ENCODE assay signal across 2 cellular contexts in genomic region chr7:100951172-100951571, GRCh38.
TF ChIP-seq lines count a peak whose summit lies in the region.

No MANE protein-coding gene starts in this region.

TF ChIP-seq in GM23338, 12 proteins besides CTCF, POLR2A, EP300 and RAD21:
- TF ChIP-seq JUNB (IDR thresholded peaks at IDR 0.05; ENCODE audit: unreplicated experiment) (no peak), POLR2AphosphoS5 (IDR thresholded peaks at IDR 0.05; ENCODE audit: low read depth) (no peak), ZNF114 (CRISPR knock-in tag; IDR thresholded peaks at IDR 0.05) (0 out of 2 replicates have a peak, but pooled peaks have one; percentile 11), CREB1 (CRISPR knock-in tag; IDR thresholded peaks at IDR 0.05; ENCODE audit: low read depth) (peak; percentile 42; the same call in 1 of the 2 replicates), NANOG (IDR thresholded peaks at IDR 0.05; ENCODE audit: borderline replicate concordance) (peak; percentile 60), ZNF462 (CRISPR knock-in tag; IDR thresholded peaks at IDR 0.05) (peak; percentile 68), EZH2phosphoT487 (IDR thresholded peaks at IDR 0.05; ENCODE audit: unreplicated experiment) (no peak), STAT1 (IDR thresholded peaks at IDR 0.05; ENCODE audit: unreplicated experiment) (no peak), REST (IDR thresholded peaks at IDR 0.05; ENCODE audit: unreplicated experiment) (no peak), ZNF331 (CRISPR knock-in tag; IDR thresholded peaks at IDR 0.05; ENCODE audit: low read depth) (no peak)
- TF ChIP-seq, protein P1, sequence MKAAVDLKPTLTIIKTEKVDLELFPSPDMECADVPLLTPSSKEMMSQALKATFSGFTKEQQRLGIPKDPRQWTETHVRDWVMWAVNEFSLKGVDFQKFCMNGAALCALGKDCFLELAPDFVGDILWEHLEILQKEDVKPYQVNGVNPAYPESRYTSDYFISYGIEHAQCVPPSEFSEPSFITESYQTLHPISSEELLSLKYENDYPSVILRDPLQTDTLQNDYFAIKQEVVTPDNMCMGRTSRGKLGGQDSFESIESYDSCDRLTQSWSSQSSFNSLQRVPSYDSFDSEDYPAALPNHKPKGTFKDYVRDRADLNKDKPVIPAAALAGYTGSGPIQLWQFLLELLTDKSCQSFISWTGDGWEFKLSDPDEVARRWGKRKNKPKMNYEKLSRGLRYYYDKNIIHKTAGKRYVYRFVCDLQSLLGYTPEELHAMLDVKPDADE (IDR thresholded peaks at IDR 0.05) = 0 out of 2 replicates have a peak, but pooled peaks have one; percentile 24
TF ChIP-seq in GM23338: peak in this region for 5.

TF ChIP-seq in K562, 482 proteins besides CTCF, POLR2A, EP300 and RAD21:
- TF ChIP-seq CC2D1A (IDR thresholded peaks at IDR 0.05) = no peak
- no peak for TF ChIP-seq TEAD4 (IDR thresholded peaks at IDR 0.05; ENCODE audit: low read length)
- TF ChIP-seq TEAD4 (CRISPR knock-in tag; IDR thresholded peaks at IDR 0.05; ENCODE audit: borderline replicate concordance) = no peak
- TF ChIP-seq SRSF1 (IDR thresholded peaks at IDR 0.05; ENCODE audit: low read depth, low read length) = no peak
- TF ChIP-seq ZNF354B (CRISPR knock-in tag; IDR thresholded peaks at IDR 0.05) = no peak
- no peak for TF ChIP-seq ZNF507 (tag; conservative IDR thresholded peaks at IDR 0.05)
- no peak for TF ChIP-seq ZNF444 (CRISPR knock-in tag; IDR thresholded peaks at IDR 0.05)
- TF ChIP-seq ETS2 (tag; IDR thresholded peaks at IDR 0.05; ENCODE audit: borderline replicate concordance, poor library complexity, severe bottlenecking) = no peak
- TF ChIP-seq KLF1 (tag; IDR thresholded peaks at IDR 0.05) = no peak
- TF ChIP-seq, protein P2, sequence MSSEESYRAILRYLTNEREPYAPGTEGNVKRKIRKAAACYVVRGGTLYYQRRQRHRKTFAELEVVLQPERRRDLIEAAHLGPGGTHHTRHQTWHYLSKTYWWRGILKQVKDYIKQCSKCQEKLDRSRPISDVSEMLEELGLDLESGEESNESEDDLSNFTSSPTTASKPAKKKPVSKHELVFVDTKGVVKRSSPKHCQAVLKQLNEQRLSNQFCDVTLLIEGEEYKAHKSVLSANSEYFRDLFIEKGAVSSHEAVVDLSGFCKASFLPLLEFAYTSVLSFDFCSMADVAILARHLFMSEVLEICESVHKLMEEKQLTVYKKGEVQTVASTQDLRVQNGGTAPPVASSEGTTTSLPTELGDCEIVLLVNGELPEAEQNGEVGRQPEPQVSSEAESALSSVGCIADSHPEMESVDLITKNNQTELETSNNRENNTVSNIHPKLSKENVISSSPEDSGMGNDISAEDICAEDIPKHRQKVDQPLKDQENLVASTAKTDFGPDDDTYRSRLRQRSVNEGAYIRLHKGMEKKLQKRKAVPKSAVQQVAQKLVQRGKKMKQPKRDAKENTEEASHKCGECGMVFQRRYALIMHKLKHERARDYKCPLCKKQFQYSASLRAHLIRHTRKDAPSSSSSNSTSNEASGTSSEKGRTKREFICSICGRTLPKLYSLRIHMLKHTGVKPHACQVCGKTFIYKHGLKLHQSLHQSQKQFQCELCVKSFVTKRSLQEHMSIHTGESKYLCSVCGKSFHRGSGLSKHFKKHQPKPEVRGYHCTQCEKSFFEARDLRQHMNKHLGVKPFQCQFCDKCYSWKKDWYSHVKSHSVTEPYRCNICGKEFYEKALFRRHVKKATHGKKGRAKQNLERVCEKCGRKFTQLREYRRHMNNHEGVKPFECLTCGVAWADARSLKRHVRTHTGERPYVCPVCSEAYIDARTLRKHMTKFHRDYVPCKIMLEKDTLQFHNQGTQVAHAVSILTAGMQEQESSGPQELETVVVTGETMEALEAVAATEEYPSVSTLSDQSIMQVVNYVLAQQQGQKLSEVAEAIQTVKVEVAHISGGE (CRISPR knock-in tag; IDR thresholded peaks at IDR 0.05) = no peak
